In genomic region chr1:60000625-60001024, GRCh38 we compare ENCODE assay signal across 24 cellular contexts.
DNase-seq lines count a peak whose midpoint lies in the region; ATAC-seq and TF ChIP-seq lines count a peak whose summit lies in the region.
"Had no signal": no experiment of that assay in that cellular context is flagged by ENCODE, and none has a peak within 500 bp of the region (broad histone marks: within the 10 kb centered on the region; RNA-seq: fewer than 3 reads in every experiment).

No MANE protein-coding gene starts in this region.

- no peak for TF ChIP-seq CTCF in endodermal cell (conservative IDR thresholded peaks at IDR 0.05)

- H3K27ac ChIP-seq in neuronal stem cell (replicated peaks; ENCODE audit: low read length) (no peak overlapping the region), endodermal cell (ENCODE audit: low read depth, low read length) (no peak overlapping the region)
- H3K27ac ChIP-seq: A549; BLaER1 treated with 17β-estradiol and CSF1 and Interleukin-3, amounts not matched to agents 10 nM and 100 nM; GM23248 had no signal

- no peak overlapping the region for H3K14ac ChIP-seq in neuronal stem cell (ENCODE audit: low read length)

- H3K4me3 ChIP-seq in neuronal stem cell (ENCODE audit: low read length in 2 of 2) (no peak overlapping the region), endodermal cell (ENCODE audit: low read length) (no peak overlapping the region)
- H3K4me3 ChIP-seq: A549; BLaER1 treated with 17β-estradiol and CSF1 and Interleukin-3, amounts not matched to agents 10 nM and 100 nM; GM12878; GM23248 had no signal

- no peak overlapping the region for H2BK12ac ChIP-seq in neuronal stem cell (ENCODE audit: low read length)

- H3K4me2 ChIP-seq in neuronal stem cell (ENCODE audit: insufficient read depth, low read length, poor library complexity, severe bottlenecking): no peak overlapping the region
- H3K4me2 ChIP-seq: A549; BLaER1 treated with 17β-estradiol and CSF1 and Interleukin-3, amounts not matched to agents 10 nM and 100 nM had no signal

- no peak overlapping the region for H3K23ac ChIP-seq in neuronal stem cell (ENCODE audit: low read depth, low read length, poor library complexity)

- no peaks in the 10 kb centered on the region for H3K27me3 ChIP-seq in neuronal stem cell (ENCODE audit: control insufficient read depth in 3 of 3, insufficient read depth in 3 of 3, low read depth in 1 of 3, low read length in 3 of 3)
- no peaks in the 10 kb centered on the region for H3K27me3 ChIP-seq in endodermal cell (ENCODE audit: control insufficient read depth, insufficient read depth, low read length, poor library complexity, severe bottlenecking)
- H3K27me3 ChIP-seq: BE2C; BLaER1 treated with 17β-estradiol and CSF1 and Interleukin-3, amounts not matched to agents 10 nM and 100 nM had no signal

- WGBS in neuronal stem cell (ENCODE audit: extremely low coverage in 2 of 2, insufficient read length in 2 of 2, insufficient replicate concordance in 1 of 2), 2 donors: no CpG with 5 or more reads among the region's 3 CpGs
- 91 to 92% methylated on average over 2 to 3 of the region's 3 CpGs for whole genome bisulfite sequencing in endodermal cell (ENCODE audit: insufficient coverage in 1 of 2, insufficient read length in 1 of 2), 2 experiments

- H3K4me3 Mint-ChIP-seq in endodermal cell: no peak overlapping the region
- H3K4me3 Mint-ChIP-seq: CD14-positive monocyte; CD4-positive, alpha-beta T cell; CD8-positive, alpha-beta memory T cell had no signal

- H2BK120ac ChIP-seq in neuronal stem cell (ENCODE audit: low read depth, low read length): no peak overlapping the region

- no peak overlapping the region for H3K27ac Mint-ChIP-seq in endodermal cell
- H3K27ac Mint-ChIP-seq: CD14-positive monocyte; CD4-positive, alpha-beta T cell; CD8-positive, alpha-beta memory T cell had no signal

- H3K9ac ChIP-seq in neuronal stem cell (ENCODE audit: low read depth, low read length, poor library complexity) (no peak overlapping the region), endodermal cell (ENCODE audit: extremely low read depth, low read length, poor library complexity, severe bottlenecking) (no peak overlapping the region)
- H3K9ac ChIP-seq: BLaER1 treated with 17β-estradiol and CSF1 and Interleukin-3, amounts not matched to agents 10 nM and 100 nM; GM23248 had no signal

- no peak overlapping the region for H2BK15ac ChIP-seq in neuronal stem cell (ENCODE audit: low read length)

- no peak for ATAC-seq in HG03280 (IDR thresholded peaks at IDR 0.05; ENCODE audit: unreplicated experiment)
- ATAC-seq: A549, GM12878 had no signal

- H3K36me3 ChIP-seq in neuronal stem cell (replicated peaks in 1 of 2; ENCODE audit: control insufficient read depth in 2 of 2, insufficient read depth in 2 of 2, low read length in 2 of 2) (no peaks in the 10 kb centered on the region), endodermal cell (ENCODE audit: control insufficient read depth, insufficient read depth, low read length) (no peaks in the 10 kb centered on the region)
- H3K36me3 ChIP-seq: BE2C; BLaER1 treated with 17β-estradiol and CSF1 and Interleukin-3, amounts not matched to agents 10 nM and 100 nM had no signal

- H4K8ac ChIP-seq in neuronal stem cell (ENCODE audit: low read depth, low read length): no peak overlapping the region

- intact Hi-C loops in cardiac septum (cut with DNase I): no loop called here

- peaks cover 6% of the 10 kb centered on the region for H3K4me1 Mint-ChIP-seq in endodermal cell
- H3K4me1 Mint-ChIP-seq: CD14-positive monocyte; CD8-positive, alpha-beta memory T cell had no signal

- H3K27me3 Mint-ChIP-seq in endodermal cell (ENCODE audit: insufficient read depth): no peaks in the 10 kb centered on the region

- H3K9me3 ChIP-seq in neuronal stem cell (replicated peaks in 1 of 2; ENCODE audit: control insufficient read depth in 2 of 2, insufficient read depth in 1 of 2, low read depth in 1 of 2, low read length in 2 of 2): peaks cover 0 to 1% of the 10 kb centered on the region in 2 donors
- H3K9me3 ChIP-seq in endodermal cell (ENCODE audit: control insufficient read depth, low read length): no peaks in the 10 kb centered on the region
- H3K9me3 ChIP-seq: A549; BE2C; BLaER1 treated with 17β-estradiol and CSF1 and Interleukin-3, amounts not matched to agents 10 nM and 100 nM had no signal

- no peak overlapping the region for H2AFZ ChIP-seq in neuronal stem cell (ENCODE audit: low read length)
- H2AFZ ChIP-seq: GM23248 had no signal

- no peak overlapping the region for H3K4ac ChIP-seq in neuronal stem cell (ENCODE audit: low read length)

- no peaks in the 10 kb centered on the region for H3K36me3 Mint-ChIP-seq in endodermal cell (ENCODE audit: low read depth)
- H3K36me3 Mint-ChIP-seq: CD14-positive monocyte; CD8-positive, alpha-beta memory T cell had no signal

- H3K79me1 ChIP-seq in neuronal stem cell (ENCODE audit: low read depth, low read length): no peaks in the 10 kb centered on the region

- H2BK5ac ChIP-seq in neuronal stem cell (ENCODE audit: low read length): no peak overlapping the region

- no peak overlapping the region for H3K18ac ChIP-seq in neuronal stem cell (ENCODE audit: low read length)

- peak; percentile 53 for DNase-seq in globus pallidus (ENCODE audit: low spot score)
- DNase-seq in neuronal stem cell (ENCODE audit: low spot score): no peak
- peak; percentile 17 for DNase-seq in putamen (ENCODE audit: low spot score)
- no peak for DNase-seq in cardiac septum (ENCODE audit: low spot score)
- DNase-seq in NCI-H774 (lab: John Stamatoyannopoulos, UW): no peak
- DNase-seq in endodermal cell: no peak
- DNase-seq: 8988T; ACHN; AML-193; BE2C; CD4-positive, alpha-beta T cell; CD8-positive, alpha-beta memory T cell; DMS 273 treated with DMSO at 0.1 percent for 48 hours; DMS79; EL; GDM1; GM23248; H7; HCEC 1CT had no signal

- no peaks in the 10 kb centered on the region for H3K9me3 Mint-ChIP-seq in endodermal cell
- H3K9me3 Mint-ChIP-seq: CD4-positive, alpha-beta T cell had no signal

- H2AK5ac ChIP-seq in neuronal stem cell (ENCODE audit: low read depth, low read length): peak overlapping the region; percentile 13

- H3K4me1 ChIP-seq in neuronal stem cell (ENCODE audit: control insufficient read depth in 2 of 2, insufficient read depth in 1 of 2, low read depth in 1 of 2, low read length in 2 of 2) (peaks cover 0 to 9% of the 10 kb centered on the region in 2 donors), endodermal cell (ENCODE audit: control insufficient read depth, insufficient read depth, low read length) (no peaks in the 10 kb centered on the region)
- H3K4me1 ChIP-seq: A549; BE2C; BLaER1 treated with 17β-estradiol and CSF1 and Interleukin-3, amounts not matched to agents 10 nM and 100 nM had no signal

- H4K91ac ChIP-seq in neuronal stem cell (ENCODE audit: low read depth, low read length, poor library complexity): no peak overlapping the region

Comparison
In these comparisons a context has a peak if more than half of its experiments do, and no peak if none do; other contexts are left out.
1. DNase-seq: peak in globus pallidus (single experiment) and putamen (single experiment); none in neuronal stem cell (single experiment), cardiac septum (single experiment), NCI-H774 (single experiment) and endodermal cell (single experiment).